ENCODE assay signal across 1 cellular context in genomic region chr2:25673170-25674002, GRCh38.
A peak's percentile ranks its signal among the peaks of the same experiment; 100 is the strongest.
TF ChIP-seq lines count a peak whose summit lies in the region.

Gene DTNB, minus strand, starts transcription at chr2:25673577. Its CDS starts 20,917 bp downstream, at chr2:25652660.

TF ChIP-seq in HepG2, 621 proteins besides CTCF, POLR2A, EP300 and RAD21 (continued from another document and continues in another):
- TF ChIP-seq ZNF280D (CRISPR knock-in tag; IDR thresholded peaks at IDR 0.05) (peak; percentile 73; the same call in 1 of the 2 replicates), BORCS8-MEF2B (CRISPR knock-in tag; IDR thresholded peaks at IDR 0.05) (0 out of 2 replicates have a peak, but pooled peaks have one; percentile 52), ZNF740 (CRISPR knock-in tag; IDR thresholded peaks at IDR 0.05) (no peak), SPEN (CRISPR knock-in tag; IDR thresholded peaks at IDR 0.05; ENCODE audit: low read depth) (peak; percentile 80), ZNF629 (CRISPR knock-in tag; conservative IDR thresholded peaks at IDR 0.05) (0 out of 2 replicates have a peak, but pooled peaks have one; percentile 4), ZNF775 (CRISPR knock-in tag; IDR thresholded peaks at IDR 0.05; ENCODE audit: borderline replicate concordance) (no peak), HOXA3 (CRISPR knock-in tag; IDR thresholded peaks at IDR 0.05) (peak; percentile 60), ZNF800 (CRISPR knock-in tag; IDR thresholded peaks at IDR 0.05) (peak; percentile 77; the same call in 1 of the 2 replicates), TARDBP (CRISPR knock-in tag; IDR thresholded peaks at IDR 0.05) (no peak), ZNF331 (CRISPR knock-in tag; IDR thresholded peaks at IDR 0.05) (peak; percentile 26), ZNF563 (CRISPR knock-in tag; IDR thresholded peaks at IDR 0.05) (peak; percentile 84), ZNF33B (CRISPR knock-in tag; IDR thresholded peaks at IDR 0.05) (peak; percentile 26; the same call in 1 of the 2 replicates), ZHX2 (IDR thresholded peaks at IDR 0.05; ENCODE audit: low read depth) (no peak), ZHX2 (CRISPR knock-in tag; IDR thresholded peaks at IDR 0.05; ENCODE audit: borderline replicate concordance) (0 out of 2 replicates have a peak, but pooled peaks have one; percentile 19), ZNF367 (CRISPR knock-in tag; IDR thresholded peaks at IDR 0.05; ENCODE audit: borderline replicate concordance) (peak; percentile 59; the same call in 1 of the 2 replicates), YY1 (IDR thresholded peaks at IDR 0.05; ENCODE audit: insufficient read depth, insufficient replicate concordance, low read depth, low read length) (peak; percentile 28), NRL (CRISPR knock-in tag; IDR thresholded peaks at IDR 0.05; ENCODE audit: borderline replicate concordance) (peak; percentile 77), ARID4A (CRISPR knock-in tag; IDR thresholded peaks at IDR 0.05; ENCODE audit: borderline replicate concordance) (peak; percentile 78), PRDM4 (CRISPR knock-in tag; IDR thresholded peaks at IDR 0.05; ENCODE audit: borderline replicate concordance) (no peak), KDM5A (IDR thresholded peaks at IDR 0.05; ENCODE audit: borderline replicate concordance, low read length) (peak; percentile 57; the same call in 1 of the 2 replicates), MEF2D (CRISPR knock-in tag; IDR thresholded peaks at IDR 0.05) (peak; percentile 63; the same call in 1 of the 2 replicates), MIER2 (CRISPR knock-in tag; IDR thresholded peaks at IDR 0.05) (0 out of 2 replicates have a peak, but pooled peaks have one; percentile 48), CCAR2 (optimal IDR thresholded peaks at IDR 0.05; ENCODE audit: low read depth, low read length) (no peak), NFKB2 (CRISPR knock-in tag; IDR thresholded peaks at IDR 0.05; ENCODE audit: borderline replicate concordance) (peak; percentile 84), MAFK (conservative IDR thresholded peaks at IDR 0.05 in 1 of 2, IDR thresholded peaks at IDR 0.05 in 1 of 2; ENCODE audit: low read length in 2 of 2) (no peak), HNRNPLL (IDR thresholded peaks at IDR 0.05; ENCODE audit: low read depth, low read length, poor library complexity, severe bottlenecking) (peak; percentile 92), SMAD9 (CRISPR knock-in tag; IDR thresholded peaks at IDR 0.05) (0 out of 2 replicates have a peak, but pooled peaks have one; percentile 53), EED (CRISPR knock-in tag; IDR thresholded peaks at IDR 0.05) (no peak), PHF8 (CRISPR knock-in tag; IDR thresholded peaks at IDR 0.05) (peak; percentile 78), ZFYVE20 (CRISPR knock-in tag; IDR thresholded peaks at IDR 0.05; ENCODE audit: borderline replicate concordance, low read depth) (peak; percentile 39; the same call in 1 of the 2 replicates), ZBTB46 (CRISPR knock-in tag; IDR thresholded peaks at IDR 0.05; ENCODE audit: borderline replicate concordance) (peak; percentile 23; the same call in 1 of the 2 replicates), TIGD3 (CRISPR knock-in tag; IDR thresholded peaks at IDR 0.05; ENCODE audit: borderline replicate concordance) (peak; percentile 46; the same call in 1 of the 2 replicates), ZBTB38 (CRISPR knock-in tag; IDR thresholded peaks at IDR 0.05) (peak; percentile 70)
